1 cellular context compared by ENCODE assay signal in genomic region chr5:1103505-1104326, GRCh38.
TF ChIP-seq lines count a peak whose summit lies in the region.

No MANE protein-coding gene starts in this region.

TF ChIP-seq in HepG2, 621 proteins besides CTCF, POLR2A, EP300 and RAD21 (continued from another document and continues in another):
- TF ChIP-seq E2F5 (CRISPR knock-in tag; conservative IDR thresholded peaks at IDR 0.05) = no peak
- peak; percentile 37; the same call in 1 of the 2 replicates for TF ChIP-seq ARNTL (CRISPR knock-in tag; IDR thresholded peaks at IDR 0.05)
- TF ChIP-seq ZNF776 (CRISPR knock-in tag; IDR thresholded peaks at IDR 0.05) = peak; percentile 26; the same call in 1 of the 2 replicates
- TF ChIP-seq ZNF883 (CRISPR knock-in tag; IDR thresholded peaks at IDR 0.05; ENCODE audit: not compliant biosample characterization) = peak; percentile 13
- no peak for TF ChIP-seq SKI (IDR thresholded peaks at IDR 0.05; ENCODE audit: partially characterized antibody)
- no peak for TF ChIP-seq SRY (CRISPR knock-in tag; IDR thresholded peaks at IDR 0.05)
- no peak for TF ChIP-seq SRSF9 (IDR thresholded peaks at IDR 0.05; ENCODE audit: borderline replicate concordance, insufficient read depth, low read depth, low read length, poor library complexity, severe bottlenecking)
- no peak for TF ChIP-seq SATB2 (CRISPR knock-in tag; IDR thresholded peaks at IDR 0.05)
- 0 out of 2 replicates have a peak, but pooled peaks have one; percentile 27 for TF ChIP-seq ZNF574 (CRISPR knock-in tag; IDR thresholded peaks at IDR 0.05)
- 0 out of 2 replicates have a peak, but pooled peaks have one; percentile 24 for TF ChIP-seq ZNF501 (CRISPR knock-in tag; IDR thresholded peaks at IDR 0.05)
- no peak for TF ChIP-seq ZNF589 (CRISPR knock-in tag; conservative IDR thresholded peaks at IDR 0.05)
- TF ChIP-seq, protein P1, sequence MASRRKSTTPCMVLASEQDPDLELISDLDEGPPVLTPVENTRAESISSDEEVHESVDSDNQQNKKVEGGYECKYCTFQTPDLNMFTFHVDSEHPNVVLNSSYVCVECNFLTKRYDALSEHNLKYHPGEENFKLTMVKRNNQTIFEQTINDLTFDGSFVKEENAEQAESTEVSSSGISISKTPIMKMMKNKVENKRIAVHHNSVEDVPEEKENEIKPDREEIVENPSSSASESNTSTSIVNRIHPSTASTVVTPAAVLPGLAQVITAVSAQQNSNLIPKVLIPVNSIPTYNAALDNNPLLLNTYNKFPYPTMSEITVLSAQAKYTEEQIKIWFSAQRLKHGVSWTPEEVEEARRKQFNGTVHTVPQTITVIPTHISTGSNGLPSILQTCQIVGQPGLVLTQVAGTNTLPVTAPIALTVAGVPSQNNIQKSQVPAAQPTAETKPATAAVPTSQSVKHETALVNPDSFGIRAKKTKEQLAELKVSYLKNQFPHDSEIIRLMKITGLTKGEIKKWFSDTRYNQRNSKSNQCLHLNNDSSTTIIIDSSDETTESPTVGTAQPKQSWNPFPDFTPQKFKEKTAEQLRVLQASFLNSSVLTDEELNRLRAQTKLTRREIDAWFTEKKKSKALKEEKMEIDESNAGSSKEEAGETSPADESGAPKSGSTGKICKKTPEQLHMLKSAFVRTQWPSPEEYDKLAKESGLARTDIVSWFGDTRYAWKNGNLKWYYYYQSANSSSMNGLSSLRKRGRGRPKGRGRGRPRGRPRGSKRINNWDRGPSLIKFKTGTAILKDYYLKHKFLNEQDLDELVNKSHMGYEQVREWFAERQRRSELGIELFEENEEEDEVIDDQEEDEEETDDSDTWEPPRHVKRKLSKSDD (CRISPR knock-in tag; IDR thresholded peaks at IDR 0.05; ENCODE audit: low read depth) = 0 out of 2 replicates have a peak, but pooled peaks have one; percentile 24
- TF ChIP-seq NCOR1 (IDR thresholded peaks at IDR 0.05; ENCODE audit: borderline replicate concordance, low read length) = no peak
- TF ChIP-seq PRDM15 (CRISPR knock-in tag; IDR thresholded peaks at IDR 0.05) = no peak
- no peak for TF ChIP-seq JUND (CRISPR knock-in tag; IDR thresholded peaks at IDR 0.05)
- 0 out of 2 replicates have a peak, but pooled peaks have one; percentile 30 for TF ChIP-seq SIN3A (IDR thresholded peaks at IDR 0.05; ENCODE audit: borderline replicate concordance, low read depth, low read length)
- TF ChIP-seq, protein P2, sequence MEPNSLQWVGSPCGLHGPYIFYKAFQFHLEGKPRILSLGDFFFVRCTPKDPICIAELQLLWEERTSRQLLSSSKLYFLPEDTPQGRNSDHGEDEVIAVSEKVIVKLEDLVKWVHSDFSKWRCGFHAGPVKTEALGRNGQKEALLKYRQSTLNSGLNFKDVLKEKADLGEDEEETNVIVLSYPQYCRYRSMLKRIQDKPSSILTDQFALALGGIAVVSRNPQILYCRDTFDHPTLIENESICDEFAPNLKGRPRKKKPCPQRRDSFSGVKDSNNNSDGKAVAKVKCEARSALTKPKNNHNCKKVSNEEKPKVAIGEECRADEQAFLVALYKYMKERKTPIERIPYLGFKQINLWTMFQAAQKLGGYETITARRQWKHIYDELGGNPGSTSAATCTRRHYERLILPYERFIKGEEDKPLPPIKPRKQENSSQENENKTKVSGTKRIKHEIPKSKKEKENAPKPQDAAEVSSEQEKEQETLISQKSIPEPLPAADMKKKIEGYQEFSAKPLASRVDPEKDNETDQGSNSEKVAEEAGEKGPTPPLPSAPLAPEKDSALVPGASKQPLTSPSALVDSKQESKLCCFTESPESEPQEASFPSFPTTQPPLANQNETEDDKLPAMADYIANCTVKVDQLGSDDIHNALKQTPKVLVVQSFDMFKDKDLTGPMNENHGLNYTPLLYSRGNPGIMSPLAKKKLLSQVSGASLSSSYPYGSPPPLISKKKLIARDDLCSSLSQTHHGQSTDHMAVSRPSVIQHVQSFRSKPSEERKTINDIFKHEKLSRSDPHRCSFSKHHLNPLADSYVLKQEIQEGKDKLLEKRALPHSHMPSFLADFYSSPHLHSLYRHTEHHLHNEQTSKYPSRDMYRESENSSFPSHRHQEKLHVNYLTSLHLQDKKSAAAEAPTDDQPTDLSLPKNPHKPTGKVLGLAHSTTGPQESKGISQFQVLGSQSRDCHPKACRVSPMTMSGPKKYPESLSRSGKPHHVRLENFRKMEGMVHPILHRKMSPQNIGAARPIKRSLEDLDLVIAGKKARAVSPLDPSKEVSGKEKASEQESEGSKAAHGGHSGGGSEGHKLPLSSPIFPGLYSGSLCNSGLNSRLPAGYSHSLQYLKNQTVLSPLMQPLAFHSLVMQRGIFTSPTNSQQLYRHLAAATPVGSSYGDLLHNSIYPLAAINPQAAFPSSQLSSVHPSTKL (CRISPR knock-in tag; IDR thresholded peaks at IDR 0.05) = no peak
- TF ChIP-seq KLF11 (CRISPR knock-in tag; IDR thresholded peaks at IDR 0.05) = no peak
- TF ChIP-seq ZBTB10 (CRISPR knock-in tag; IDR thresholded peaks at IDR 0.05; ENCODE audit: borderline replicate concordance) = no peak
- no peak for TF ChIP-seq ZNF33B (CRISPR knock-in tag; IDR thresholded peaks at IDR 0.05)
- TF ChIP-seq, protein P3, sequence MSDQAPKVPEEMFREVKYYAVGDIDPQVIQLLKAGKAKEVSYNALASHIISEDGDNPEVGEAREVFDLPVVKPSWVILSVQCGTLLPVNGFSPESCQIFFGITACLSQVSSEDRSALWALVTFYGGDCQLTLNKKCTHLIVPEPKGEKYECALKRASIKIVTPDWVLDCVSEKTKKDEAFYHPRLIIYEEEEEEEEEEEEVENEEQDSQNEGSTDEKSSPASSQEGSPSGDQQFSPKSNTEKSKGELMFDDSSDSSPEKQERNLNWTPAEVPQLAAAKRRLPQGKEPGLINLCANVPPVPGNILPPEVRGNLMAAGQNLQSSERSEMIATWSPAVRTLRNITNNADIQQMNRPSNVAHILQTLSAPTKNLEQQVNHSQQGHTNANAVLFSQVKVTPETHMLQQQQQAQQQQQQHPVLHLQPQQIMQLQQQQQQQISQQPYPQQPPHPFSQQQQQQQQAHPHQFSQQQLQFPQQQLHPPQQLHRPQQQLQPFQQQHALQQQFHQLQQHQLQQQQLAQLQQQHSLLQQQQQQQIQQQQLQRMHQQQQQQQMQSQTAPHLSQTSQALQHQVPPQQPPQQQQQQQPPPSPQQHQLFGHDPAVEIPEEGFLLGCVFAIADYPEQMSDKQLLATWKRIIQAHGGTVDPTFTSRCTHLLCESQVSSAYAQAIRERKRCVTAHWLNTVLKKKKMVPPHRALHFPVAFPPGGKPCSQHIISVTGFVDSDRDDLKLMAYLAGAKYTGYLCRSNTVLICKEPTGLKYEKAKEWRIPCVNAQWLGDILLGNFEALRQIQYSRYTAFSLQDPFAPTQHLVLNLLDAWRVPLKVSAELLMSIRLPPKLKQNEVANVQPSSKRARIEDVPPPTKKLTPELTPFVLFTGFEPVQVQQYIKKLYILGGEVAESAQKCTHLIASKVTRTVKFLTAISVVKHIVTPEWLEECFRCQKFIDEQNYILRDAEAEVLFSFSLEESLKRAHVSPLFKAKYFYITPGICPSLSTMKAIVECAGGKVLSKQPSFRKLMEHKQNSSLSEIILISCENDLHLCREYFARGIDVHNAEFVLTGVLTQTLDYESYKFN (CRISPR knock-in tag; conservative IDR thresholded peaks at IDR 0.05) = peak; percentile 30; the same call in 1 of the 2 replicates
- peak; percentile 48; the same call in 1 of the 2 replicates for TF ChIP-seq MYC (CRISPR knock-in tag; IDR thresholded peaks at IDR 0.05; ENCODE audit: borderline replicate concordance)
- TF ChIP-seq RXRA (CRISPR knock-in tag; IDR thresholded peaks at IDR 0.05) = peak; percentile 96
- TF ChIP-seq, protein P4, sequence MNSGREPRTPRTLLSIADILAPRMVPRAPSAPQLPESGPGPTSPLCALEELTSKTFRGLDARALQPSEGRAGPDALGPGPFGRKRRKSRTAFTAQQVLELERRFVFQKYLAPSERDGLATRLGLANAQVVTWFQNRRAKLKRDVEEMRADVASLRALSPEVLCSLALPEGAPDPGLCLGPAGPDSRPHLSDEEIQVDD (CRISPR knock-in tag; IDR thresholded peaks at IDR 0.05; ENCODE audit: borderline replicate concordance) = no peak
- no peak for TF ChIP-seq ZBTB20 (CRISPR knock-in tag; IDR thresholded peaks at IDR 0.05; ENCODE audit: borderline replicate concordance, low read depth)
- TF ChIP-seq AGO2 (optimal IDR thresholded peaks at IDR 0.05; ENCODE audit: low read depth, low read length) = peak; percentile 69
- no peak for TF ChIP-seq ATF1 (CRISPR knock-in tag; IDR thresholded peaks at IDR 0.05)
- peak; percentile 33; the same call in 1 of the 2 replicates for TF ChIP-seq NFKB2 (CRISPR knock-in tag; IDR thresholded peaks at IDR 0.05; ENCODE audit: borderline replicate concordance)
- TF ChIP-seq, protein P5, sequence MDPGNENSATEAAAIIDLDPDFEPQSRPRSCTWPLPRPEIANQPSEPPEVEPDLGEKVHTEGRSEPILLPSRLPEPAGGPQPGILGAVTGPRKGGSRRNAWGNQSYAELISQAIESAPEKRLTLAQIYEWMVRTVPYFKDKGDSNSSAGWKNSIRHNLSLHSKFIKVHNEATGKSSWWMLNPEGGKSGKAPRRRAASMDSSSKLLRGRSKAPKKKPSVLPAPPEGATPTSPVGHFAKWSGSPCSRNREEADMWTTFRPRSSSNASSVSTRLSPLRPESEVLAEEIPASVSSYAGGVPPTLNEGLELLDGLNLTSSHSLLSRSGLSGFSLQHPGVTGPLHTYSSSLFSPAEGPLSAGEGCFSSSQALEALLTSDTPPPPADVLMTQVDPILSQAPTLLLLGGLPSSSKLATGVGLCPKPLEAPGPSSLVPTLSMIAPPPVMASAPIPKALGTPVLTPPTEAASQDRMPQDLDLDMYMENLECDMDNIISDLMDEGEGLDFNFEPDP (CRISPR knock-in tag; conservative IDR thresholded peaks at IDR 0.05) = no peak
